ENCODE assay signal across 14 cellular contexts in genomic region chr1:228868731-228869024, GRCh38.
A peak's percentile ranks its signal among the peaks of the same experiment; 100 is the strongest.
DNase-seq lines count a peak whose midpoint lies in the region; TF ChIP-seq lines count a peak whose summit lies in the region.
"Had no signal": no experiment of that assay in that cellular context is flagged by ENCODE, and none has a peak within 500 bp of the region (broad histone marks: within the 10 kb centered on the region; RNA-seq: fewer than 3 reads in every experiment).

No MANE protein-coding gene starts in this region.

- H3K27me3 Mint-ChIP-seq in chondrocyte (ENCODE audit: low read depth): peaks cover 18% of the 10 kb centered on the region
- H3K27me3 Mint-ChIP-seq in activated CD4-positive, alpha-beta memory T cell treated with anti-CD3 and anti-CD28 coated beads, Interleukin-2, amount 10 ng/mL, durations not matched to agents 7 days and 5 days: no peaks in the 10 kb centered on the region

- H3K36me3 Mint-ChIP-seq in chondrocyte (ENCODE audit: low read depth): peaks cover 3% of the 10 kb centered on the region
- no peaks in the 10 kb centered on the region for H3K36me3 Mint-ChIP-seq in activated CD4-positive, alpha-beta memory T cell treated with anti-CD3 and anti-CD28 coated beads, Interleukin-2, amount 10 ng/mL, durations not matched to agents 7 days and 5 days (ENCODE audit: low read depth)
- H3K36me3 Mint-ChIP-seq: CD8-positive, alpha-beta T cell had no signal

- H3K9me3 Mint-ChIP-seq in chondrocyte (ENCODE audit: low read depth): no peaks in the 10 kb centered on the region
- H3K9me3 Mint-ChIP-seq in activated CD4-positive, alpha-beta memory T cell treated with anti-CD3 and anti-CD28 coated beads, Interleukin-2, amount 10 ng/mL, durations not matched to agents 7 days and 5 days: no peaks in the 10 kb centered on the region
- H3K9me3 Mint-ChIP-seq: CD8-positive, alpha-beta T cell had no signal

- POLR2A ChIA-PET in activated CD4-positive, alpha-beta memory T cell treated with anti-CD3 and anti-CD28 coated beads, Interleukin-2, amount 10 ng/mL, durations not matched to agents 7 days and 5 days (lab: Charles Lee): no interaction called here

- TF ChIP-seq CTCF in chondrocyte (IDR thresholded peaks at IDR 0.05): no peak

- H3K27ac Mint-ChIP-seq in chondrocyte (ENCODE audit: unreplicated experiment): no peak overlapping the region
- H3K27ac Mint-ChIP-seq in activated CD4-positive, alpha-beta memory T cell treated with anti-CD3 and anti-CD28 coated beads, Interleukin-2, amount 10 ng/mL, durations not matched to agents 7 days and 5 days: no peak overlapping the region
- H3K27ac Mint-ChIP-seq: CD8-positive, alpha-beta T cell had no signal

- DNase-seq in NCI-H2171 treated with DMSO at 0.1 percent for 48 hours (lab: John Stamatoyannopoulos, UW): peak; percentile 28
- no peak for DNase-seq in NCI-H2171 (lab: John Stamatoyannopoulos, UW)
- no peak for DNase-seq in caudate nucleus (lab: John Stamatoyannopoulos, UW)
- DNase-seq in islet precursor cell: peak; percentile 42
- no peak for DNase-seq in chondrocyte (ENCODE audit: low spot score)
- no peak for DNase-seq in activated CD4-positive, alpha-beta memory T cell treated with anti-CD3 and anti-CD28 coated beads, Interleukin-2, amount 10 ng/mL, durations not matched to agents 7 days and 5 days
- DNase-seq in NCI-H345 (lab: John Stamatoyannopoulos, UW): no peak
- DNase-seq: AML-193; CD8-positive, alpha-beta T cell; DND-41; EL; GM23248 had no signal

- peaks cover 16% of the 10 kb centered on the region for H3K4me1 Mint-ChIP-seq in chondrocyte (ENCODE audit: low read depth)
- H3K4me1 Mint-ChIP-seq in activated CD4-positive, alpha-beta memory T cell treated with anti-CD3 and anti-CD28 coated beads, Interleukin-2, amount 10 ng/mL, durations not matched to agents 7 days and 5 days: peaks cover 8% of the 10 kb centered on the region

- peak overlapping the region; percentile 39 for H3K27ac ChIP-seq in caudate nucleus (ENCODE audit: low read depth, low read length)
- H3K27ac ChIP-seq in temporal lobe (ENCODE audit: low read depth, low read length): peak overlapping the region; percentile 58
- H3K27ac ChIP-seq: A549, GM23248 had no signal

- CTCF ChIA-PET in activated CD4-positive, alpha-beta memory T cell treated with anti-CD3 and anti-CD28 coated beads, Interleukin-2, amount 10 ng/mL, durations not matched to agents 7 days and 5 days (lab: Charles Lee): no interaction called here

- H3K4me3 Mint-ChIP-seq in chondrocyte (ENCODE audit: unreplicated experiment): no peak overlapping the region
- H3K4me3 Mint-ChIP-seq in activated CD4-positive, alpha-beta memory T cell treated with anti-CD3 and anti-CD28 coated beads, Interleukin-2, amount 10 ng/mL, durations not matched to agents 7 days and 5 days: no peak overlapping the region
- H3K4me3 Mint-ChIP-seq: CD8-positive, alpha-beta T cell had no signal

Comparison
In these comparisons a context has a peak if more than half of its experiments do, and no peak if none do; other contexts are left out.
1. DNase-seq: peak in NCI-H2171 treated with DMSO at 0.1 percent for 48 hours (single experiment) and islet precursor cell (single experiment); none in NCI-H2171 (single experiment), caudate nucleus (0 of 61), chondrocyte (single experiment), activated CD4-positive, alpha-beta memory T cell treated with anti-CD3 and anti-CD28 coated beads, Interleukin-2, amount 10 ng/mL, durations not matched to agents 7 days and 5 days (single experiment) and NCI-H345 (single experiment).